ENCODE assay signal across 1 cellular context in the genomic region with DNA sequence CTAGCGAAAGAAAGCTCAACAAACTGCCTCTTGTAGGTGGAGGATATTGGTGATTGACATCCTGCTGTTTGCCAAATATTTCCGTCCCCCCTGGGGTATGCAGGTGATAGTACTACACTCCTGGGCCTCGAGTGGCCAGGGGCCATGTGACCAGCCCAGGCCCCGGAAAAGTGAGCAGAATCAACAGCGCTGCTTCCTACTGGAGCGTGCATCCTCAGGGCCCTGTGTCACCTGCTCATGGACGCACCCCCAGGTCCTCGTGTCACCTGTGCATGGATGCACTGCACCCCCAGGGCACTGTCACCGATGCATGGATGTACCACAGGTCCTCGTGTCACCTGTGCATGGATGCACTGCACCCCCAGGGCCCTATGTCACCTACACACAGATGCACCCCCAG.
A peak's percentile ranks its signal among the peaks of the same experiment; 100 is the strongest.
TF ChIP-seq lines count a peak whose summit lies in the region.

No MANE protein-coding gene starts in this region.

TF ChIP-seq in H1, 55 proteins besides CTCF, POLR2A, EP300 and RAD21:
- no peak for TF ChIP-seq ASH2L (IDR thresholded peaks at IDR 0.05; ENCODE audit: low read length)
- TF ChIP-seq, protein P1, sequence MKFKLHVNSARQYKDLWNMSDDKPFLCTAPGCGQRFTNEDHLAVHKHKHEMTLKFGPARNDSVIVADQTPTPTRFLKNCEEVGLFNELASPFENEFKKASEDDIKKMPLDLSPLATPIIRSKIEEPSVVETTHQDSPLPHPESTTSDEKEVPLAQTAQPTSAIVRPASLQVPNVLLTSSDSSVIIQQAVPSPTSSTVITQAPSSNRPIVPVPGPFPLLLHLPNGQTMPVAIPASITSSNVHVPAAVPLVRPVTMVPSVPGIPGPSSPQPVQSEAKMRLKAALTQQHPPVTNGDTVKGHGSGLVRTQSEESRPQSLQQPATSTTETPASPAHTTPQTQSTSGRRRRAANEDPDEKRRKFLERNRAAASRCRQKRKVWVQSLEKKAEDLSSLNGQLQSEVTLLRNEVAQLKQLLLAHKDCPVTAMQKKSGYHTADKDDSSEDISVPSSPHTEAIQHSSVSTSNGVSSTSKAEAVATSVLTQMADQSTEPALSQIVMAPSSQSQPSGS (IDR thresholded peaks at IDR 0.05; ENCODE audit: low read length): no peak
- TF ChIP-seq SP4 (IDR thresholded peaks at IDR 0.05; ENCODE audit: low read length): no peak
- TF ChIP-seq POLR2AphosphoS5 (IDR thresholded peaks at IDR 0.05; ENCODE audit: low read depth, low read length): no peak
- TF ChIP-seq PHF8 (conservative IDR thresholded peaks at IDR 0.05; ENCODE audit: low read depth, low read length): no peak
- TF ChIP-seq, protein P2, sequence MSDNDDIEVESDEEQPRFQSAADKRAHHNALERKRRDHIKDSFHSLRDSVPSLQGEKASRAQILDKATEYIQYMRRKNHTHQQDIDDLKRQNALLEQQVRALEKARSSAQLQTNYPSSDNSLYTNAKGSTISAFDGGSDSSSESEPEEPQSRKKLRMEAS (IDR thresholded peaks at IDR 0.05): peak; percentile 84
- TF ChIP-seq KDM4A (IDR thresholded peaks at IDR 0.05; ENCODE audit: low read depth, low read length, severe bottlenecking): no peak
- no peak for TF ChIP-seq TCF12 (IDR thresholded peaks at IDR 0.05; ENCODE audit: low read depth, low read length)
- TF ChIP-seq, protein P3, sequence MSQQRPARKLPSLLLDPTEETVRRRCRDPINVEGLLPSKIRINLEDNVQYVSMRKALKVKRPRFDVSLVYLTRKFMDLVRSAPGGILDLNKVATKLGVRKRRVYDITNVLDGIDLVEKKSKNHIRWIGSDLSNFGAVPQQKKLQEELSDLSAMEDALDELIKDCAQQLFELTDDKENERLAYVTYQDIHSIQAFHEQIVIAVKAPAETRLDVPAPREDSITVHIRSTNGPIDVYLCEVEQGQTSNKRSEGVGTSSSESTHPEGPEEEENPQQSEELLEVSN (IDR thresholded peaks at IDR 0.05): peak; percentile 78; the same call in 1 of the 2 replicates
- no peak for TF ChIP-seq RNF2 (IDR thresholded peaks at IDR 0.05; ENCODE audit: borderline replicate concordance, low read depth, low read length, missing control alignments, poor library complexity, severe bottlenecking)
- TF ChIP-seq KDM1A (IDR thresholded peaks at IDR 0.05; ENCODE audit: borderline replicate concordance, low read length): no peak
